In the genomic region with DNA sequence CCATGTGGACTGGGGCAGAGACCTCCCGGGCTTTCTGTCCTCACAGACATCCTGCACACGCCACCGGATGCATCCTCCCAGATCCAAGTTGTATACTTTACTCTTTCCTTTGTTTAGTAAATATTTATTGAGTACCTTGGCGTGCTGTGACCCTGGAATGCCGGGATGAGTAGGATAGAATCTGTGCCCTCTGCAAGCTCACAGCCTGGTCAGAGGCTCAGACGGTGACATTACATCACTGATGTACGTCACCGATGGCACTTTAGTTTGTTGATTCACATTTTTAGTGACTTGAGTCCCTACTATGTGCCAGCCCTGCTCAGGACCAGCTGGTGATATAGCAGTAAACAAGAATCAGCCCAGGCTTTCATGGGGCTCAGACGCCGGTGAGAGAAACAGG, we compare ENCODE assay signal across 12 cellular contexts. TPM values are rescaled to one million over a fixed set of nuclear protein-coding genes. Genes with fewer than 3 reads are reported as not detected.
DNase-seq lines count a peak whose midpoint lies in the region; ATAC-seq and TF ChIP-seq lines count a peak whose summit lies in the region.
"Had no signal": no experiment of that assay in that cellular context is flagged by ENCODE, and none has a peak within 500 bp of the region (broad histone marks: within the 10 kb centered on the region; RNA-seq: fewer than 3 reads in every experiment).

No MANE protein-coding gene starts in this region.

- no peak overlapping the region for H2BK120ac ChIP-seq in H9 (ENCODE audit: low read depth, low read length, poor library complexity, severe bottlenecking)

- no peak overlapping the region for H3K9ac ChIP-seq in H9 (ENCODE audit: extremely low read depth, insufficient read length, low read length)

- no peak overlapping the region for H2BK12ac ChIP-seq in H9 (ENCODE audit: insufficient read length, low read depth, low read length)

- H3K79me1 ChIP-seq in H9 (ENCODE audit: insufficient read depth, low read depth, low read length, poor library complexity, severe bottlenecking), result no peaks in the 10 kb centered on the region

- TF ChIP-seq POLR2A in testis (IDR thresholded peaks at IDR 0.05), result no peak

- no peaks in the 10 kb centered on the region for H3K79me2 ChIP-seq in H9 (ENCODE audit: insufficient read depth, low read length)

- no peak overlapping the region for H3K23ac ChIP-seq in H9 (ENCODE audit: insufficient read length, low read depth, low read length)

- no peak overlapping the region for H2AFZ ChIP-seq in H9 (ENCODE audit: low read length)

- DNase-seq in H9 (no peak), lower lobe of right lung (no peak), testis (no peak), SK-N-DZ (ENCODE audit: low spot score) (no peak), RPMI8226 (no peak)
- DNase-seq in stimulated activated naive B cell treated with anti-CD40 and anti-IgM and Interleukin-4, amounts not matched to agents 10 μg/mL and 1 μg/mL and 100 μg/mL, for 72 hours, result no peak
- DNase-seq: CD8-positive, alpha-beta memory T cell; DMS53; GF-D8; H7 had no signal

- no peak overlapping the region for H3K56ac ChIP-seq in H9 (ENCODE audit: insufficient read length, low read depth, low read length)

- no peak overlapping the region for H3K4ac ChIP-seq in H9 (ENCODE audit: low read depth, low read length)

- no peak overlapping the region for H4K91ac ChIP-seq in H9 (ENCODE audit: insufficient read length, low read depth, low read length)

- H3K4me1 Mint-ChIP-seq in H9, result peaks cover 19 to 25% of the 10 kb centered on the region in 2 experiments
- peaks cover 91% of the 10 kb centered on the region for H3K4me1 Mint-ChIP-seq in dendritic cell treated with granulocyte-macrophage colony-stimulating factor and Interleukin-4, amounts not matched to agents 40 ng/mL and 50 ng/mL, for 4 days (ENCODE audit: low read depth)
- H3K4me1 Mint-ChIP-seq in stimulated activated naive B cell treated with anti-CD40 and anti-IgM and Interleukin-4, amounts not matched to agents 10 μg/mL and 1 μg/mL and 100 μg/mL, for 72 hours, result peaks cover 30 to 50% of the 10 kb centered on the region in 2 donors
- H3K4me1 Mint-ChIP-seq: CD8-positive, alpha-beta memory T cell had no signal

- H3K27me3 ChIP-seq in H9 (ENCODE audit: insufficient read depth, low read length), result no peaks in the 10 kb centered on the region
- peaks cover 7% of the 10 kb centered on the region for H3K27me3 ChIP-seq in lower lobe of right lung (ENCODE audit: low read depth)
- no peaks in the 10 kb centered on the region for H3K27me3 ChIP-seq in testis

- intact Hi-C loops in dendritic cell treated with granulocyte-macrophage colony-stimulating factor and Interleukin-4, amounts not matched to agents 40 ng/mL and 50 ng/mL, for 4 days (cut with micrococcal nuclease), result no loop called here
- intact Hi-C loops in lower lobe of right lung (cut with DNase I), result no loop called here
- intact Hi-C loops in testis (cut with DNase I; ENCODE audit: low total_unique reads), result no loop called here

- H4K8ac ChIP-seq in H9 (replicated peaks; ENCODE audit: insufficient read length, low read depth, low read length), result no peak overlapping the region

- WGBS in H9 (ENCODE audit: extremely low coverage, insufficient read length, low lambda C conversion rate), result no CpG with 5 or more reads among the region's 10 CpGs
- WGBS in testis, 2 donors, result 89 to 92% methylated on average over 10 of the region's 10 CpGs

- no peak overlapping the region for H3K14ac ChIP-seq in H9 (ENCODE audit: insufficient read depth, low read length)

- H3K27ac ChIP-seq in H9 (ENCODE audit: insufficient read length, low read depth, low read length) (no peak overlapping the region), lower lobe of right lung (peak overlapping the region; percentile 43), testis (no peak overlapping the region)

- H2BK15ac ChIP-seq in H9 (ENCODE audit: low read depth, low read length), result no peak overlapping the region

- peaks cover 38% of the 10 kb centered on the region for H3K36me3 ChIP-seq in lower lobe of right lung
- no peaks in the 10 kb centered on the region for H3K36me3 ChIP-seq in testis (ENCODE audit: low read depth, missing control alignments)

- no peak overlapping the region for H4K5ac ChIP-seq in H9 (ENCODE audit: insufficient read length, low read depth, low read length)

- no peaks in the 10 kb centered on the region; a peak in 1 of 5 replicates for H3K9me3 Mint-ChIP-seq in H9
- no peaks in the 10 kb centered on the region for H3K9me3 Mint-ChIP-seq in dendritic cell treated with granulocyte-macrophage colony-stimulating factor and Interleukin-4, amounts not matched to agents 40 ng/mL and 50 ng/mL, for 4 days
- H3K9me3 Mint-ChIP-seq in stimulated activated naive B cell treated with anti-CD40 and anti-IgM and Interleukin-4, amounts not matched to agents 10 μg/mL and 1 μg/mL and 100 μg/mL, for 72 hours, result no peaks in the 10 kb centered on the region
- H3K9me3 Mint-ChIP-seq: CD8-positive, alpha-beta memory T cell had no signal

- no peaks in the 10 kb centered on the region for H3K23me2 ChIP-seq in H9 (ENCODE audit: insufficient read length, low read depth, low read length, poor library complexity, severe bottlenecking)

- no peak overlapping the region for H3K4me2 ChIP-seq in H9 (ENCODE audit: insufficient read depth, insufficient read length, low read length)

- no peaks in the 10 kb centered on the region for H3K9me3 ChIP-seq in H9 (ENCODE audit: control insufficient read depth, low read depth, low read length)
- H3K9me3 ChIP-seq in lower lobe of right lung, result no peaks in the 10 kb centered on the region
- H3K9me3 ChIP-seq in testis, result no peaks in the 10 kb centered on the region

- no peak overlapping the region for H3K4me3 Mint-ChIP-seq in H9
- H3K4me3 Mint-ChIP-seq in dendritic cell treated with granulocyte-macrophage colony-stimulating factor and Interleukin-4, amounts not matched to agents 40 ng/mL and 50 ng/mL, for 4 days, result no peak overlapping the region
- peak overlapping the region in 1 of 2 donors; percentile 10 for H3K4me3 Mint-ChIP-seq in stimulated activated naive B cell treated with anti-CD40 and anti-IgM and Interleukin-4, amounts not matched to agents 10 μg/mL and 1 μg/mL and 100 μg/mL, for 72 hours
- H3K4me3 Mint-ChIP-seq: CD8-positive, alpha-beta memory T cell had no signal

- TF ChIP-seq CTCF in H9 (conservative IDR thresholded peaks at IDR 0.05), result no peak
- no peak for TF ChIP-seq CTCF in lower lobe of right lung (IDR thresholded peaks at IDR 0.05)
- no peak for TF ChIP-seq CTCF in testis (IDR thresholded peaks at IDR 0.05)

- no peak overlapping the region for H2AK5ac ChIP-seq in H9 (ENCODE audit: insufficient read length, low read length)

- peaks cover 6% of the 10 kb centered on the region for H3K27me3 Mint-ChIP-seq in H9 (ENCODE audit: low read depth)
- no peaks in the 10 kb centered on the region for H3K27me3 Mint-ChIP-seq in dendritic cell treated with granulocyte-macrophage colony-stimulating factor and Interleukin-4, amounts not matched to agents 40 ng/mL and 50 ng/mL, for 4 days
- peaks cover 13 to 17% of the 10 kb centered on the region in 2 donors for H3K27me3 Mint-ChIP-seq in stimulated activated naive B cell treated with anti-CD40 and anti-IgM and Interleukin-4, amounts not matched to agents 10 μg/mL and 1 μg/mL and 100 μg/mL, for 72 hours

- peak overlapping the region in 2 of 3 experiments; percentile 26 to 50; a peak in 2 of 7 replicates for H3K27ac Mint-ChIP-seq in H9
- peak overlapping the region; percentile 30 for H3K27ac Mint-ChIP-seq in dendritic cell treated with granulocyte-macrophage colony-stimulating factor and Interleukin-4, amounts not matched to agents 40 ng/mL and 50 ng/mL, for 4 days
- H3K27ac Mint-ChIP-seq in stimulated activated naive B cell treated with anti-CD40 and anti-IgM and Interleukin-4, amounts not matched to agents 10 μg/mL and 1 μg/mL and 100 μg/mL, for 72 hours, result peak overlapping the region; percentile 70
- H3K27ac Mint-ChIP-seq: CD8-positive, alpha-beta memory T cell had no signal

- H2BK5ac ChIP-seq in H9 (ENCODE audit: insufficient read length, low read length), result no peak overlapping the region

- no peaks in the 10 kb centered on the region; a peak in 2 of 7 replicates for H3K36me3 Mint-ChIP-seq in H9 (ENCODE audit: insufficient read depth in 1 of 3, low read depth in 3 of 3)
- H3K36me3 Mint-ChIP-seq in dendritic cell treated with granulocyte-macrophage colony-stimulating factor and Interleukin-4, amounts not matched to agents 40 ng/mL and 50 ng/mL, for 4 days (ENCODE audit: low read depth), result peaks cover 100% of the 10 kb centered on the region
- H3K36me3 Mint-ChIP-seq in stimulated activated naive B cell treated with anti-CD40 and anti-IgM and Interleukin-4, amounts not matched to agents 10 μg/mL and 1 μg/mL and 100 μg/mL, for 72 hours, result peaks cover 85 to 91% of the 10 kb centered on the region in 2 donors
- H3K36me3 Mint-ChIP-seq: CD8-positive, alpha-beta memory T cell had no signal

- H3T11ph ChIP-seq in H9 (ENCODE audit: low read length), result no peak overlapping the region

- H4K20me1 ChIP-seq in H9 (ENCODE audit: control insufficient read depth, insufficient read depth, insufficient read length), result no peaks in the 10 kb centered on the region

- H3K4me3 ChIP-seq in lower lobe of right lung (no peak overlapping the region), testis (no peak overlapping the region)

- H3K4me1 ChIP-seq in H9 (ENCODE audit: insufficient read depth, low read length) (0 out of 2 replicates have a peak, but pooled peaks cover 4% of the 10 kb centered on the region), lower lobe of right lung (peaks cover 11% of the 10 kb centered on the region), testis (no peaks in the 10 kb centered on the region)

- no peak for ATAC-seq in lower lobe of right lung
- no peak for ATAC-seq in stimulated activated naive B cell treated with anti-CD40 and anti-IgM and Interleukin-4, amounts not matched to agents 10 μg/mL and 1 μg/mL and 100 μg/mL, for 72 hours (replicated peaks)
- ATAC-seq in GM19395 (IDR thresholded peaks at IDR 0.05; ENCODE audit: unreplicated experiment), result no peak

- H2BK20ac ChIP-seq in H9 (ENCODE audit: low read depth, low read length, poor library complexity, severe bottlenecking), result no peak overlapping the region

- H3K18ac ChIP-seq in H9 (ENCODE audit: insufficient read length, low read depth, low read length), result no peak overlapping the region

RNA-seq across cellular contexts. Expression of gene SIRPA, which starts 32.9 kb away (rescaled TPM):
- total RNA-seq in H9 (2021) (5.8 and 6.0 TPM in 2 replicates), lower lobe of right lung (130 TPM), testis (10 to 100 TPM; 18.4 to 21.0 TPM)
- 25.7 TPM for polyA plus RNA-seq in testis (ENCODE audit: insufficient read depth, low read depth, low replicate concordance)
- 0.63 and 0.71 TPM in 2 replicates for polyA plus RNA-seq in SK-N-DZ (2014; cell fraction: cytosol; rRNA removed)
- polyA plus RNA-seq in SK-N-DZ (2014; cell fraction: nucleus; rRNA removed), result 1.1 and 1.6 TPM in 2 replicates
- polyA plus RNA-seq: CD8-positive, alpha-beta memory T cell had no signal
